ENCODE assay signal across 8 cellular contexts in the genomic region with DNA sequence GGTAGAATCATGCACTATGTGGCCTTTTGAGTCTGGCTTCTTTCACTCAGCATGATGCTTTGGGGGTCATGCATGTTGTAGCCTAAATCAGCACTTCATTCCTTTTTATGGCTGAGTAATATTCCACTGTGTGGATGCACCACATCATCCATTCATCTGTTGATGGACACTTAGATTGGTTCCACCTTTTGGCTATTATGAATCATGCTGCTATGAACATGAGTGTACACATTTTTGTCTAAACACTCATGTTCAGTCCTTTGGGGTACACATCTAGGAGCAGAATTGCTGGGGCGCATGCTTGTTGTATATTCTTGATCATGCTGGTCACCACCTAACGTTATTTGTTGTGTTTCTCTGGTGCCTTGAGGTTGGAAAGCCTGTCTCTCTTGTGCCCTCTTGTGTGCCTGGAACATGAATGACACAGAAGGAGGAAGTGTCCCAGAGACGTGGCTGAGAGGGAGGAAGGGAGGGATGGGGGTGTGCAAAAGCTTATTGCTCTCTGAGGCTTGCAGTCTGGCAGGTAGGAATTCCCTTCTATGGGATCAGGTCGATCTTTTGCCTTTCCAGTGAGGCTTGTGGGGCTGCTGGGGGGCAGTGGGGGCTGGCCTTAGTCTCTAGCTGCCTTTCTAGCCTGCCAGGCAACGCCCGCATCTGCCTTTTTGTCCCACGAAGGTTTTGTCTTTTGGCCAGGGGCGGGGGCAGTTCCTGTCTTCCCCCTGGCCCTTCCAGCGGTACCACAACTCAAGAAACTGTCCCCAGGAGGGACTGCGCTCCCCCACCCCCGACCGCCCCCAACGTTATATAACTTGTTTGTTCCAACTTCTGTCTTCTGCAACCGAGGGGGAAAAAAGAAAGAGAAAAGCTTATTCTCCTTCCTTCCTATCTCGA. TPM values are rescaled to one million over a fixed set of nuclear protein-coding genes. Genes with fewer than 3 reads are reported as not detected.
DNase-seq lines count a peak whose midpoint lies in the region; ATAC-seq, FAIRE-seq and TF ChIP-seq lines count a peak whose summit lies in the region.
"Had no signal": no experiment of that assay in that cellular context is flagged by ENCODE, and none has a peak within 500 bp of the region (broad histone marks: within the 10 kb centered on the region; RNA-seq: fewer than 3 reads in every experiment).

No MANE protein-coding gene starts in this region.

- no peak for TF ChIP-seq POLR2A in GM12892 (IDR thresholded peaks at IDR 0.05; ENCODE audit: low read depth, low read length)

- DNase-seq in GM12892 (ENCODE audit: insufficient read length) (no peak), middle frontal gyrus (ENCODE audit: extremely low spot score, low spot score) (peak; percentile 13), T-helper 9 cell (no peak)
- DNase-seq: DMS79 treated with DMSO at 0.1 percent for 48 hours had no signal

- no peaks in the 10 kb centered on the region for H3K27me3 Mint-ChIP-seq in activated T-helper 17 cell treated with anti-CD3 and anti-CD28 coated beads, Interleukin-2, amount 50 U/mL, for 72 hours

- FAIRE-seq in GM12892 (lab: Jason Lieb, UNC) = peak; percentile 61
- FAIRE-seq: frontal cortex had no signal

- H3K4me1 Mint-ChIP-seq in activated T-helper 17 cell treated with anti-CD3 and anti-CD28 coated beads, Interleukin-2, amount 50 U/mL, for 72 hours = peaks cover 5% of the 10 kb centered on the region

- no peaks in the 10 kb centered on the region for H3K36me3 Mint-ChIP-seq in activated T-helper 17 cell treated with anti-CD3 and anti-CD28 coated beads, Interleukin-2, amount 50 U/mL, for 72 hours (ENCODE audit: low read depth)

- no peak overlapping the region for H3K27ac Mint-ChIP-seq in activated T-helper 17 cell treated with anti-CD3 and anti-CD28 coated beads, Interleukin-2, amount 50 U/mL, for 72 hours

- no peaks in the 10 kb centered on the region for H3K9me3 Mint-ChIP-seq in activated T-helper 17 cell treated with anti-CD3 and anti-CD28 coated beads, Interleukin-2, amount 50 U/mL, for 72 hours

- no peak overlapping the region for H3K4me3 Mint-ChIP-seq in activated T-helper 17 cell treated with anti-CD3 and anti-CD28 coated beads, Interleukin-2, amount 50 U/mL, for 72 hours

- ATAC-seq in activated T-helper 17 cell treated with anti-CD3 and anti-CD28 coated beads, Interleukin-2, amount 50 U/mL, for 72 hours (replicated peaks) = peak; percentile 38
- ATAC-seq in GM18873 (IDR thresholded peaks at IDR 0.05; ENCODE audit: low FRiP score, unreplicated experiment) (no peak), HG03469 (IDR thresholded peaks at IDR 0.05; ENCODE audit: unreplicated experiment) (no peak)

RNA-seq across cellular contexts. Expression of gene KLHL26, which starts 7.6 kb away (rescaled TPM):
- polyA plus RNA-seq in GM12892 (2012; ENCODE audit: missing spikeins) = 1.5 TPM
- total RNA-seq in activated T-helper 17 cell treated with anti-CD3 and anti-CD28 coated beads, Interleukin-2, amount 50 U/mL, for 72 hours = 10 to 100 TPM; 10.6 to 11.4 TPM

RNA-seq across cellular contexts. Expression of gene TMEM59L, which starts 31.7 kb away (rescaled TPM):
- not detected for polyA plus RNA-seq in GM12892 (2012; ENCODE audit: missing spikeins)
- under 1 TPM in 1 of 2 donors, not detected in 1; 0.48 TPM for total RNA-seq in activated T-helper 17 cell treated with anti-CD3 and anti-CD28 coated beads, Interleukin-2, amount 50 U/mL, for 72 hours

RNA-seq across cellular contexts. Expression of gene CRLF1, which starts 37.8 kb away (rescaled TPM):
- polyA plus RNA-seq in GM12892 (2012; ENCODE audit: missing spikeins) = 5.7 TPM
- total RNA-seq in activated T-helper 17 cell treated with anti-CD3 and anti-CD28 coated beads, Interleukin-2, amount 50 U/mL, for 72 hours = not detected

RNA-seq across cellular contexts. Expression of gene CRTC1, which starts 39.1 kb away (rescaled TPM):
- polyA plus RNA-seq in GM12892 (2012; ENCODE audit: missing spikeins) = 0.66 TPM
- 10 to 100 TPM in 1 of 2 donors, 1 to 10 TPM in 1; 7.8 to 13.6 TPM for total RNA-seq in activated T-helper 17 cell treated with anti-CD3 and anti-CD28 coated beads, Interleukin-2, amount 50 U/mL, for 72 hours

RNA-seq across cellular contexts. Expression of gene REX1BD, which starts 55.8 kb away (rescaled TPM):
- 8.4 TPM for polyA plus RNA-seq in GM12892 (2012; ENCODE audit: missing spikeins)
- total RNA-seq in activated T-helper 17 cell treated with anti-CD3 and anti-CD28 coated beads, Interleukin-2, amount 50 U/mL, for 72 hours = 10 to 100 TPM; 36.3 to 46.6 TPM
